ENCODE assay signal across 20 cellular contexts in genomic region chr3:50478671-50479070, GRCh38. TPM values are rescaled to one million over a fixed set of nuclear protein-coding genes. Genes with fewer than 3 reads are reported as not detected.
DNase-seq lines count a peak whose midpoint lies in the region; ATAC-seq and TF ChIP-seq lines count a peak whose summit lies in the region.
"Had no signal": no experiment of that assay in that cellular context is flagged by ENCODE, and none has a peak within 500 bp of the region (broad histone marks: within the 10 kb centered on the region; RNA-seq: fewer than 3 reads in every experiment).

No MANE protein-coding gene starts in this region.

- H3K36me3 ChIP-seq in left ventricle myocardium inferior = no peaks in the 10 kb centered on the region
- H3K36me3 ChIP-seq: BLaER1, HAP-1 had no signal

- H3K4me1 ChIP-seq in left ventricle myocardium inferior = peaks cover 8% of the 10 kb centered on the region
- H3K4me1 ChIP-seq: A549, HAP-1 had no signal

- no peak overlapping the region for H3K4me3 Mint-ChIP-seq in activated naive CD4-positive, alpha-beta T cell treated with anti-CD3 and anti-CD28 coated beads, Interleukin-2, amount 10 ng/mL, durations not matched to agents 7 days and 5 days
- H3K4me3 Mint-ChIP-seq in activated naive CD4-positive, alpha-beta T cell treated with anti-CD3 and anti-CD28 coated beads for 36 hours = no peak overlapping the region
- H3K4me3 Mint-ChIP-seq in effector memory CD8-positive, alpha-beta T cell = no peak overlapping the region
- no peak overlapping the region for H3K4me3 Mint-ChIP-seq in natural killer cell
- no peak overlapping the region for H3K4me3 Mint-ChIP-seq in activated T-cell treated with anti-CD3 and anti-CD28 coated beads, Interleukin-2, amount 50 U/mL, for 4 hours
- H3K4me3 Mint-ChIP-seq in activated T-helper 17 cell treated with anti-CD3 and anti-CD28 coated beads, Interleukin-2, amount 50 U/mL, for 72 hours = no peak overlapping the region
- H3K4me3 Mint-ChIP-seq: CD14-positive monocyte; CD4-positive, alpha-beta memory T cell had no signal

- no peak overlapping the region for H3K27ac ChIP-seq in left ventricle myocardium inferior (replicated peaks)
- H3K27ac ChIP-seq: 22Rv1, A549, GM23248, HL-60 had no signal

- H3K9me3 Mint-ChIP-seq in activated naive CD4-positive, alpha-beta T cell treated with anti-CD3 and anti-CD28 coated beads, Interleukin-2, amount 10 ng/mL, durations not matched to agents 7 days and 5 days = no peaks in the 10 kb centered on the region
- no peaks in the 10 kb centered on the region for H3K9me3 Mint-ChIP-seq in activated naive CD4-positive, alpha-beta T cell treated with anti-CD3 and anti-CD28 coated beads for 36 hours
- no peaks in the 10 kb centered on the region for H3K9me3 Mint-ChIP-seq in effector memory CD8-positive, alpha-beta T cell
- H3K9me3 Mint-ChIP-seq in natural killer cell = no peaks in the 10 kb centered on the region
- no peaks in the 10 kb centered on the region for H3K9me3 Mint-ChIP-seq in activated T-cell treated with anti-CD3 and anti-CD28 coated beads, Interleukin-2, amount 50 U/mL, for 4 hours
- no peaks in the 10 kb centered on the region for H3K9me3 Mint-ChIP-seq in activated T-helper 17 cell treated with anti-CD3 and anti-CD28 coated beads, Interleukin-2, amount 50 U/mL, for 72 hours

- H3K4me3 ChIP-seq in left ventricle myocardium inferior = no peak overlapping the region
- H3K4me3 ChIP-seq: A549, BLaER1, GM23248, HAP-1 had no signal

- H3K27me3 ChIP-seq in left ventricle myocardium inferior (ENCODE audit: low read depth) = no peaks in the 10 kb centered on the region
- H3K27me3 ChIP-seq: BLaER1 had no signal

- intact Hi-C loops in activated naive CD4-positive, alpha-beta T cell treated with anti-CD3 and anti-CD28 coated beads for 36 hours (cut with micrococcal nuclease) = no loop called here
- intact Hi-C loops in natural killer cell (cut with micrococcal nuclease) (no loop called here), left ventricle myocardium inferior (cut with micrococcal nuclease) (no loop called here)

- no peak for ATAC-seq in effector memory CD8-positive, alpha-beta T cell (replicated peaks)
- no peak for ATAC-seq in natural killer cell
- no peak for ATAC-seq in activated T-cell treated with anti-CD3 and anti-CD28 coated beads, Interleukin-2, amount 50 U/mL, for 4 hours
- ATAC-seq in activated T-helper 17 cell treated with anti-CD3 and anti-CD28 coated beads, Interleukin-2, amount 50 U/mL, for 72 hours (replicated peaks) = no peak
- ATAC-seq: A549 had no signal

- DNase-seq in activated naive CD4-positive, alpha-beta T cell treated with anti-CD3 and anti-CD28 coated beads, Interleukin-2, amount 10 ng/mL, durations not matched to agents 7 days and 5 days = no peak
- no peak for DNase-seq in activated naive CD4-positive, alpha-beta T cell treated with anti-CD3 and anti-CD28 coated beads for 36 hours
- no peak for DNase-seq in effector memory CD8-positive, alpha-beta T cell
- DNase-seq in natural killer cell (no peak), left ventricle myocardium inferior (no peak)
- DNase-seq in activated T-cell treated with anti-CD3 and anti-CD28 coated beads, Interleukin-2, amount 50 U/mL, for 4 hours = no peak
- DNase-seq: CD4-positive, alpha-beta memory T cell; COR-L47; DMS 273 treated with DMSO at 0.1 percent for 48 hours; DMS53; DND-41; EL; GM23248 had no signal

- H3K9me3 ChIP-seq in left ventricle myocardium inferior (replicated peaks) = no peaks in the 10 kb centered on the region
- H3K9me3 ChIP-seq: A549, BLaER1, HAP-1 had no signal

- H3K27ac Mint-ChIP-seq in activated naive CD4-positive, alpha-beta T cell treated with anti-CD3 and anti-CD28 coated beads, Interleukin-2, amount 10 ng/mL, durations not matched to agents 7 days and 5 days = peak overlapping the region; percentile 34
- no peak overlapping the region for H3K27ac Mint-ChIP-seq in activated naive CD4-positive, alpha-beta T cell treated with anti-CD3 and anti-CD28 coated beads for 36 hours
- peak overlapping the region; percentile 64 to 91 for H3K27ac Mint-ChIP-seq in effector memory CD8-positive, alpha-beta T cell
- H3K27ac Mint-ChIP-seq in natural killer cell = peak overlapping the region; percentile 48 to 75
- no peak overlapping the region for H3K27ac Mint-ChIP-seq in activated T-helper 17 cell treated with anti-CD3 and anti-CD28 coated beads, Interleukin-2, amount 50 U/mL, for 72 hours
- H3K27ac Mint-ChIP-seq: CD14-positive monocyte had no signal

- CTCF ChIA-PET in activated naive CD4-positive, alpha-beta T cell treated with anti-CD3 and anti-CD28 coated beads, Interleukin-2, amount 10 ng/mL, durations not matched to agents 7 days and 5 days (lab: Charles Lee) = no interaction called here
- CTCF ChIA-PET in activated naive CD4-positive, alpha-beta T cell treated with anti-CD3 and anti-CD28 coated beads for 36 hours (lab: Charles Lee) = no interaction called here

- no peak for TF ChIP-seq CTCF in natural killer cell (IDR thresholded peaks at IDR 0.05)
- TF ChIP-seq CTCF in left ventricle myocardium inferior (IDR thresholded peaks at IDR 0.05; ENCODE audit: borderline replicate concordance) = no peak

- H3K27me3 Mint-ChIP-seq in activated naive CD4-positive, alpha-beta T cell treated with anti-CD3 and anti-CD28 coated beads, Interleukin-2, amount 10 ng/mL, durations not matched to agents 7 days and 5 days = peaks cover 11% of the 10 kb centered on the region
- no peaks in the 10 kb centered on the region for H3K27me3 Mint-ChIP-seq in activated naive CD4-positive, alpha-beta T cell treated with anti-CD3 and anti-CD28 coated beads for 36 hours (ENCODE audit: low read depth)
- H3K27me3 Mint-ChIP-seq in effector memory CD8-positive, alpha-beta T cell = no peaks in the 10 kb centered on the region
- H3K27me3 Mint-ChIP-seq in natural killer cell (ENCODE audit: low read depth in 2 of 2) = no peaks in the 10 kb centered on the region
- no peaks in the 10 kb centered on the region for H3K27me3 Mint-ChIP-seq in activated T-cell treated with anti-CD3 and anti-CD28 coated beads, Interleukin-2, amount 50 U/mL, for 4 hours (ENCODE audit: low read depth)
- H3K27me3 Mint-ChIP-seq in activated T-helper 17 cell treated with anti-CD3 and anti-CD28 coated beads, Interleukin-2, amount 50 U/mL, for 72 hours = no peaks in the 10 kb centered on the region
- H3K27me3 Mint-ChIP-seq: CD4-positive, alpha-beta memory T cell had no signal

- H3K36me3 Mint-ChIP-seq in activated naive CD4-positive, alpha-beta T cell treated with anti-CD3 and anti-CD28 coated beads, Interleukin-2, amount 10 ng/mL, durations not matched to agents 7 days and 5 days = no peaks in the 10 kb centered on the region
- H3K36me3 Mint-ChIP-seq in activated naive CD4-positive, alpha-beta T cell treated with anti-CD3 and anti-CD28 coated beads for 36 hours (ENCODE audit: low read depth) = no peaks in the 10 kb centered on the region
- peaks cover 20% of the 10 kb centered on the region for H3K36me3 Mint-ChIP-seq in effector memory CD8-positive, alpha-beta T cell (ENCODE audit: insufficient read depth)
- no peaks in the 10 kb centered on the region for H3K36me3 Mint-ChIP-seq in natural killer cell
- H3K36me3 Mint-ChIP-seq in activated T-cell treated with anti-CD3 and anti-CD28 coated beads, Interleukin-2, amount 50 U/mL, for 4 hours (ENCODE audit: insufficient read depth) = no peaks in the 10 kb centered on the region
- no peaks in the 10 kb centered on the region for H3K36me3 Mint-ChIP-seq in activated T-helper 17 cell treated with anti-CD3 and anti-CD28 coated beads, Interleukin-2, amount 50 U/mL, for 72 hours (ENCODE audit: low read depth)
- H3K36me3 Mint-ChIP-seq: CD14-positive monocyte; CD4-positive, alpha-beta memory T cell had no signal

- peaks cover 3% of the 10 kb centered on the region for H3K4me1 Mint-ChIP-seq in activated naive CD4-positive, alpha-beta T cell treated with anti-CD3 and anti-CD28 coated beads, Interleukin-2, amount 10 ng/mL, durations not matched to agents 7 days and 5 days
- H3K4me1 Mint-ChIP-seq in activated naive CD4-positive, alpha-beta T cell treated with anti-CD3 and anti-CD28 coated beads for 36 hours (ENCODE audit: low read depth) = peaks cover 16% of the 10 kb centered on the region
- H3K4me1 Mint-ChIP-seq in effector memory CD8-positive, alpha-beta T cell (ENCODE audit: low read depth in 2 of 2) = peaks cover 54 to 65% of the 10 kb centered on the region in 2 donors
- H3K4me1 Mint-ChIP-seq in natural killer cell = peaks cover 38 to 80% of the 10 kb centered on the region in 2 donors
- peaks cover 21% of the 10 kb centered on the region for H3K4me1 Mint-ChIP-seq in activated T-cell treated with anti-CD3 and anti-CD28 coated beads, Interleukin-2, amount 50 U/mL, for 4 hours (ENCODE audit: low read depth)
- H3K4me1 Mint-ChIP-seq in activated T-helper 17 cell treated with anti-CD3 and anti-CD28 coated beads, Interleukin-2, amount 50 U/mL, for 72 hours = no peaks in the 10 kb centered on the region

RNA-seq across cellular contexts. Expression of gene CACNA2D2, which starts 24.8 kb away (rescaled TPM):
- under 1 TPM; 0.89 to 0.95 TPM for total RNA-seq in activated naive CD4-positive, alpha-beta T cell treated with anti-CD3 and anti-CD28 coated beads for 36 hours
- 10 to 100 TPM; 36.5 to 56.4 (median 43.8) TPM for total RNA-seq in natural killer cell
- total RNA-seq in activated T-cell treated with anti-CD3 and anti-CD28 coated beads, Interleukin-2, amount 50 U/mL, for 4 hours = under 1 TPM; 0.35 to 0.90 (median 0.58) TPM
- total RNA-seq in activated T-helper 17 cell treated with anti-CD3 and anti-CD28 coated beads, Interleukin-2, amount 50 U/mL, for 72 hours = 1 to 10 TPM in 1 of 2 donors, under 1 TPM in 1; 0.50 to 5.0 TPM
- 2.3 TPM for total RNA-seq in left ventricle myocardium inferior
- total RNA-seq: GM23248 had no signal

Comparison
In these comparisons a context has a peak if more than half of its experiments do, and no peak if none do; other contexts are left out.
1. H3K27ac Mint-ChIP-seq: peak in activated naive CD4-positive, alpha-beta T cell treated with anti-CD3 and anti-CD28 coated beads, Interleukin-2, amount 10 ng/mL, durations not matched to agents 7 days and 5 days (single experiment), effector memory CD8-positive, alpha-beta T cell (2 of 2) and natural killer cell (2 of 2); none in activated naive CD4-positive, alpha-beta T cell treated with anti-CD3 and anti-CD28 coated beads for 36 hours (single experiment) and activated T-helper 17 cell treated with anti-CD3 and anti-CD28 coated beads, Interleukin-2, amount 50 U/mL, for 72 hours (single experiment).
2. RNA of gene CACNA2D2, which starts 24.8 kb away (total RNA-seq): 36.5 to 56.4 TPM in natural killer cell; 0.50 to 5.0 TPM in activated T-helper 17 cell treated with anti-CD3 and anti-CD28 coated beads, Interleukin-2, amount 50 U/mL, for 72 hours, 2.3 TPM in left ventricle myocardium inferior (single experiment), 0.89 to 0.95 TPM in activated naive CD4-positive, alpha-beta T cell treated with anti-CD3 and anti-CD28 coated beads for 36 hours and 0.35 to 0.90 TPM in activated T-cell treated with anti-CD3 and anti-CD28 coated beads, Interleukin-2, amount 50 U/mL, for 4 hours; every median in the first group is over 4 times any median in the second.